Comparison of ENCODE assay signal across 8 cellular contexts in the genomic region with DNA sequence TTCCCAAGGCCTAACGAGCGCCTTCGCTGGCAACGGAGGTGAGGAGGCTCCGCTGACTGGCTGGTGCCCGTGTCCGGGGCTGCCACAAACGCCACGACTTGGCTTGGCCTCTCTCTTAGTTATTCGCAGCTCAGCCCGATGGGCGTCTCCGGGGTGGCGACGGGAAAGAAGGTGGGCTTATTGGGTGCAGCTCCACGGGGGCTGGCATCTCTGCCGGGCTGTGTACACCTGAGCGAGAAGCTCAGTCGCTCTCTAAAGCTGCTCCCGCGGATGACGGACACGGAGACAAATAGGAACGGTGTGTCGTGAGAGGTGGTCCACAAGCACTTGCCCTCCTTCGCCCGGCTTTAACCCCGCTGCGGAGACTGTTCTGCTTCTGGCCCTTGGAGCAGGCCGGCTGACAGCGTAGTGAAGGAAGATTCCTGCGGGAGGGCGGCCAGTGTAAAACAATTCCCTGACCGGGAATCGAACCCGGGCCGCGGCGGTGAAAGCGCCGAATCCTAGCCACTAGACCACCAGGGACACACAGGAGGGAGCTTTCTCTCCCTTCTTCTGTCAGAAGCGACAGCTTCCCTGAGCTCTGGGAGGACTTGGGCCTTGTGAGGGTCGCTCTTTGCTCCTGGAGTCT. TPM values are rescaled to one million over a fixed set of nuclear protein-coding genes. Genes with fewer than 3 reads are reported as not detected.
A peak's percentile ranks its signal among the peaks of the same experiment; 100 is the strongest.
DNase-seq lines count a peak whose midpoint lies in the region; ATAC-seq, FAIRE-seq and TF ChIP-seq lines count a peak whose summit lies in the region.
"Not testable (repeated sequence)": the region's sequence is repeated elsewhere in the genome, so short reads cannot be mapped to it uniquely, and the experiment has no call there.

No MANE protein-coding gene starts in this region.

- H3K4me3 ChIP-seq in iPS-11a (ENCODE audit: low read depth, low read length) (peak overlapping the region; percentile 61), neural cell (ENCODE audit: low read length) (peak overlapping the region; percentile 46)

- H3K27me3 Mint-ChIP-seq in activated T-helper 2 cell treated with anti-CD3 and anti-CD28 coated beads, Interferon-gamma antibody, Interleukin-2, Interleukin-4, amounts not matched to agents 10 μg/mL and 5 μg/mL and 100 μg/mL, durations not matched to agents 14 hours and 24 hours and 36 hours (ENCODE audit: low read depth) = peaks cover 45% of the 10 kb centered on the region
- H3K27me3 Mint-ChIP-seq in effector memory CD8-positive, alpha-beta T cell = peaks cover 42 to 67% of the 10 kb centered on the region in 2 donors

- intact Hi-C loops in activated T-helper 2 cell treated with anti-CD3 and anti-CD28 coated beads, Interferon-gamma antibody, Interleukin-2, Interleukin-4, amounts not matched to agents 10 μg/mL and 5 μg/mL and 100 μg/mL, durations not matched to agents 14 hours and 24 hours and 36 hours (cut with micrococcal nuclease) = not testable (repeated sequence)

- not testable (repeated sequence) for H3K9me3 ChIP-seq in neural cell (ENCODE audit: low read length)

- H3K36me3 Mint-ChIP-seq in activated T-helper 2 cell treated with anti-CD3 and anti-CD28 coated beads, Interferon-gamma antibody, Interleukin-2, Interleukin-4, amounts not matched to agents 10 μg/mL and 5 μg/mL and 100 μg/mL, durations not matched to agents 14 hours and 24 hours and 36 hours (ENCODE audit: low read depth) = not testable (repeated sequence)
- H3K36me3 Mint-ChIP-seq in effector memory CD8-positive, alpha-beta T cell (ENCODE audit: insufficient read depth) = peaks cover 11% of the 10 kb centered on the region

- not testable (repeated sequence) for TF ChIP-seq CTCF in 22Rv1 (IDR thresholded peaks at IDR 0.05); neural cell (IDR thresholded peaks at IDR 0.05; ENCODE audit: poor library complexity, severe bottlenecking)

- TF ChIP-seq RAD21 in neural cell (conservative IDR thresholded peaks at IDR 0.05) = not testable (repeated sequence)

- not testable (repeated sequence) for H3K79me2 ChIP-seq in neural cell (replicated peaks; ENCODE audit: insufficient read depth, low read length)

- FAIRE-seq in RCC 7860 (lab: Jason Lieb, UNC) = not testable (repeated sequence)

- H3K4me2 ChIP-seq in neural cell (ENCODE audit: low read length) = not testable (repeated sequence)

- peak; percentile 21 for DNase-seq in H4 (ENCODE audit: low spot score)
- peak; percentile 86 for DNase-seq in RCC 7860 (ENCODE audit: low spot score)
- DNase-seq in activated T-helper 2 cell treated with anti-CD3 and anti-CD28 coated beads, Interferon-gamma antibody, Interleukin-2, Interleukin-4, amounts not matched to agents 10 μg/mL and 5 μg/mL and 100 μg/mL, durations not matched to agents 14 hours and 24 hours and 36 hours (ENCODE audit: low spot score) = not testable (repeated sequence)
- DNase-seq in effector memory CD8-positive, alpha-beta T cell = peak in 2 of 3 experiments; percentile 16 to 34
- DNase-seq in stimulated activated CD4-positive, alpha-beta T cell treated with anti-CD3 and anti-CD28 coated beads, Interleukin-4, amount 100 ng/mL, for 1 hour = peak; percentile 36

- H3K27me3 ChIP-seq in neural cell (ENCODE audit: insufficient read depth, low read depth, low read length) = not testable (repeated sequence)

- H3K9me2 ChIP-seq in neural cell (ENCODE audit: insufficient read depth, low read length) = not testable (repeated sequence)

- ATAC-seq in effector memory CD8-positive, alpha-beta T cell (replicated peaks) = peak; percentile 67

- not testable (repeated sequence) for H3K9me3 Mint-ChIP-seq in activated T-helper 2 cell treated with anti-CD3 and anti-CD28 coated beads, Interferon-gamma antibody, Interleukin-2, Interleukin-4, amounts not matched to agents 10 μg/mL and 5 μg/mL and 100 μg/mL, durations not matched to agents 14 hours and 24 hours and 36 hours; effector memory CD8-positive, alpha-beta T cell

- H4K20me1 ChIP-seq in neural cell (ENCODE audit: insufficient read depth) = not testable (repeated sequence)

- not testable (repeated sequence) for H3K36me3 ChIP-seq in neural cell (ENCODE audit: insufficient read depth, low read length)

- H3K9ac ChIP-seq in neural cell (ENCODE audit: low read length) = peak overlapping the region; percentile 36

- not testable (repeated sequence) for H2AFZ ChIP-seq in neural cell (ENCODE audit: low read depth, low read length)

- peak overlapping the region; percentile 71 for H3K27ac ChIP-seq in 22Rv1
- not testable (repeated sequence) for H3K27ac ChIP-seq in neural cell (ENCODE audit: low read length)

- H3K4me1 Mint-ChIP-seq in activated T-helper 2 cell treated with anti-CD3 and anti-CD28 coated beads, Interferon-gamma antibody, Interleukin-2, Interleukin-4, amounts not matched to agents 10 μg/mL and 5 μg/mL and 100 μg/mL, durations not matched to agents 14 hours and 24 hours and 36 hours (ENCODE audit: low read depth); effector memory CD8-positive, alpha-beta T cell (ENCODE audit: low read depth in 2 of 2): not testable (repeated sequence)

- H3F3A ChIP-seq in neural cell (ENCODE audit: insufficient read depth, low read length, poor library complexity, severe bottlenecking) = not testable (repeated sequence)

- H3K4me3 Mint-ChIP-seq in activated T-helper 2 cell treated with anti-CD3 and anti-CD28 coated beads, Interferon-gamma antibody, Interleukin-2, Interleukin-4, amounts not matched to agents 10 μg/mL and 5 μg/mL and 100 μg/mL, durations not matched to agents 14 hours and 24 hours and 36 hours (ENCODE audit: low read depth) = peak overlapping the region; percentile 30
- H3K4me3 Mint-ChIP-seq in effector memory CD8-positive, alpha-beta T cell = peak overlapping the region; percentile 80 to 82

- TF ChIP-seq EP300 in neural cell (conservative IDR thresholded peaks at IDR 0.05; ENCODE audit: poor library complexity, severe bottlenecking) = not testable (repeated sequence)

- H3K27ac Mint-ChIP-seq in activated T-helper 2 cell treated with anti-CD3 and anti-CD28 coated beads, Interferon-gamma antibody, Interleukin-2, Interleukin-4, amounts not matched to agents 10 μg/mL and 5 μg/mL and 100 μg/mL, durations not matched to agents 14 hours and 24 hours and 36 hours = not testable (repeated sequence)
- H3K27ac Mint-ChIP-seq in effector memory CD8-positive, alpha-beta T cell = peak overlapping the region in 1 of 2 donors; percentile 81

TF ChIP-seq in neural cell, 6 proteins besides CTCF, POLR2A, EP300 and RAD21:
- peak; percentile 7 for TF ChIP-seq REST (IDR thresholded peaks at IDR 0.05; ENCODE audit: borderline replicate concordance)
- peak; percentile 20 for TF ChIP-seq TAF1 (IDR thresholded peaks at IDR 0.05; ENCODE audit: low read depth)

RNA-seq across cellular contexts. Expression of gene RNU1-1, which starts 20.9 kb away (rescaled TPM):
- total RNA-seq in H4 (2014; rRNA removed; shearing (Covaris generic)) = not detected in 2 replicates
- total RNA-seq in activated T-helper 2 cell treated with anti-CD3 and anti-CD28 coated beads, Interferon-gamma antibody, Interleukin-2, Interleukin-4, amounts not matched to agents 10 μg/mL and 5 μg/mL and 100 μg/mL, durations not matched to agents 14 hours and 24 hours and 36 hours = 2,033 and 2,369 TPM in 2 replicates
- under 0.01 TPM in 1 of 2 replicates, not detected in the other for polyA plus RNA-seq in neural cell
- under 0.01 TPM in 2 replicates for polyA minus RNA-seq in neural cell

Comparison
In these comparisons a context has a peak if more than half of its experiments do, and no peak if none do; other contexts are left out.
1. RNA of gene RNU1-1, which starts 20.9 kb away (total RNA-seq): 2,033 to 2,369 TPM in activated T-helper 2 cell treated with anti-CD3 and anti-CD28 coated beads, Interferon-gamma antibody, Interleukin-2, Interleukin-4, amounts not matched to agents 10 μg/mL and 5 μg/mL and 100 μg/mL, durations not matched to agents 14 hours and 24 hours and 36 hours; not detected in H4; every median in the first group is over 1,000 times any median in the second.